7 cellular contexts compared by ENCODE assay signal in genomic region chr13:30257433-30258099, GRCh38. TPM values are rescaled to one million over a fixed set of nuclear protein-coding genes. Genes with fewer than 3 reads are reported as not detected.
A peak's percentile ranks its signal among the peaks of the same experiment; 100 is the strongest.
DNase-seq lines count a peak whose midpoint lies in the region; ATAC-seq and TF ChIP-seq lines count a peak whose summit lies in the region.

No MANE protein-coding gene starts in this region.

- POLR2A ChIA-PET in RWPE1 (lab: Yijun Ruan, JAX; ENCODE audit: low non-redundant PET): no interaction called here

- CTCF ChIA-PET in RWPE1 (lab: Yijun Ruan, JAX): interaction anchor here (0.5 kb wide), 1 partner anchor 24 kb away, joined by 4 read pairs; no protein-coding TSS in a partner anchor

- ATAC-seq in GM19395 (IDR thresholded peaks at IDR 0.05; ENCODE audit: unreplicated experiment): peak; percentile 63
- ATAC-seq in left ventricle myocardium superior: peak; percentile 87

- intact Hi-C loops in left ventricle myocardium superior (cut with micrococcal nuclease): loop anchor here (10.0 kb wide), 2 partner anchors 57 to 197 kb away; no protein-coding TSS in a partner anchor

- TF ChIP-seq CTCF in RWPE1 (conservative IDR thresholded peaks at IDR 0.05; ENCODE audit: low read depth): no peak

- H3K27ac ChIP-seq in RWPE1: peak overlapping the region; percentile 49

- DNase-seq in RWPE1 (ENCODE audit: low spot score): no peak
- DNase-seq in left ventricle myocardium superior: peak; percentile 32
- peak; percentile 29 for DNase-seq in smooth muscle cell of the brain vasculature (ENCODE audit: low read depth, low spot score)
- no peak for DNase-seq in LoVo (ENCODE audit: low spot score)
- DNase-seq in activated CD8-positive, alpha-beta memory T cell treated with anti-CD3 and anti-CD28 coated beads for 24 hours: no peak
- no peak for DNase-seq in NCI-H446 treated with DMSO at 0.1 percent for 48 hours (lab: John Stamatoyannopoulos, UW)

RNA-seq across cellular contexts. Expression of gene KATNAL1, which starts 49.8 kb away (rescaled TPM):
- total RNA-seq in left ventricle myocardium superior: 36.6 TPM

Comparison
In these comparisons a context has a peak if more than half of its experiments do, and no peak if none do; other contexts are left out.
1. DNase-seq: peak in left ventricle myocardium superior (single experiment) and smooth muscle cell of the brain vasculature (single experiment); none in RWPE1 (single experiment), LoVo (single experiment), activated CD8-positive, alpha-beta memory T cell treated with anti-CD3 and anti-CD28 coated beads for 24 hours (single experiment) and NCI-H446 treated with DMSO at 0.1 percent for 48 hours (single experiment).